In genomic region chr1:150487763-150488115, GRCh38 we compare ENCODE assay signal across 8 cellular contexts. TPM values are rescaled to one million over a fixed set of nuclear protein-coding genes. Genes with fewer than 3 reads are reported as not detected.
DNase-seq lines count a peak whose midpoint lies in the region; ATAC-seq and TF ChIP-seq lines count a peak whose summit lies in the region.

No MANE protein-coding gene starts in this region.

- H3K9me3 Mint-ChIP-seq in nephron progenitor cell: no peaks in the 10 kb centered on the region

- no peaks in the 10 kb centered on the region for H3K27me3 ChIP-seq in dorsolateral prefrontal cortex

- intact Hi-C loops in dorsolateral prefrontal cortex (cut with DNase I): loop anchor here in 1 of 2 donors (2.0 to 10.0 kb wide), 2 partner anchors 27 to 123 kb away; partner anchors contain the start of genes FALEC and RPRD2

- TF ChIP-seq CTCF in C4-2B (conservative IDR thresholded peaks at IDR 0.05) (no peak), dorsolateral prefrontal cortex (IDR thresholded peaks at IDR 0.05 in 54 of 56, conservative IDR thresholded peaks at IDR 0.05 in 2 of 56; ENCODE audit: low read depth in 1 of 56, partially characterized antibody in 56 of 56) (no peak), nephron progenitor cell (IDR thresholded peaks at IDR 0.05) (no peak)

- peak; percentile 43 for DNase-seq in NAMALWA (ENCODE audit: low spot score)
- DNase-seq in dorsolateral prefrontal cortex: no peak
- DNase-seq in nephron progenitor cell: no peak
- no peak for DNase-seq in HuH-7 (ENCODE audit: low spot score)

- ATAC-seq in HG02623 (IDR thresholded peaks at IDR 0.05; ENCODE audit: unreplicated experiment): no peak
- no peak for ATAC-seq in HG02870 (IDR thresholded peaks at IDR 0.05; ENCODE audit: unreplicated experiment)
- ATAC-seq in HG02588 (IDR thresholded peaks at IDR 0.05; ENCODE audit: unreplicated experiment): no peak

- H3K4me3 ChIP-seq in dorsolateral prefrontal cortex: peak overlapping the region; percentile 55 to 99 (median 84)

- peaks cover 19% of the 10 kb centered on the region for H3K36me3 Mint-ChIP-seq in nephron progenitor cell (ENCODE audit: low read depth)

- peaks cover 26% of the 10 kb centered on the region for H3K4me1 Mint-ChIP-seq in nephron progenitor cell

- peaks cover 4% of the 10 kb centered on the region for H3K27me3 Mint-ChIP-seq in nephron progenitor cell (ENCODE audit: low read depth, poor library complexity)

- peak overlapping the region; percentile 98 for H3K4me3 Mint-ChIP-seq in nephron progenitor cell

- H3K27ac ChIP-seq in C4-2B: peak overlapping the region; percentile 72
- H3K27ac ChIP-seq in dorsolateral prefrontal cortex: peak overlapping the region in 42 of 59 donors; percentile 16 to 87 (median 71)

- peak overlapping the region; percentile 82 for H3K27ac Mint-ChIP-seq in nephron progenitor cell

RNA-seq across cellular contexts. Expression of gene TARS2, which starts 0.5 kb away (rescaled TPM):
- total RNA-seq in dorsolateral prefrontal cortex: 10 to 100 TPM; 30.3 to 63.1 (median 45.8) TPM

RNA-seq across cellular contexts. Expression of gene ECM1, which starts 20.2 kb away (rescaled TPM):
- total RNA-seq in dorsolateral prefrontal cortex: 10 to 100 TPM in 117 of 120 experiments, 1 to 10 TPM in 3; 6.8 to 31.3 (median 17.2) TPM

RNA-seq across cellular contexts. Expression of gene FALEC, which starts 27.8 kb away (rescaled TPM):
- total RNA-seq in dorsolateral prefrontal cortex: 1 to 10 TPM in 111 of 120 experiments, under 1 TPM in 1, not detected in 8; 0.99 to 5.8 (median 2.4) TPM
